14 cellular contexts compared by ENCODE assay signal in genomic region chrX:39475372-39475771, GRCh38.
A peak's percentile ranks its signal among the peaks of the same experiment; 100 is the strongest.
DNase-seq lines count a peak whose midpoint lies in the region; TF ChIP-seq lines count a peak whose summit lies in the region.
"Had no signal": no experiment of that assay in that cellular context is flagged by ENCODE, and none has a peak within 500 bp of the region (broad histone marks: within the 10 kb centered on the region; RNA-seq: fewer than 3 reads in every experiment).

No MANE protein-coding gene starts in this region.

- H3K9me3 Mint-ChIP-seq in dendritic cell treated with granulocyte-macrophage colony-stimulating factor and Interleukin-4, amounts not matched to agents 40 ng/mL and 50 ng/mL, for 4 days = no peaks in the 10 kb centered on the region
- peaks cover 11% of the 10 kb centered on the region for H3K9me3 Mint-ChIP-seq in nephron
- H3K9me3 Mint-ChIP-seq: IgD-negative memory B cell had no signal

- no peaks in the 10 kb centered on the region for H4K20me1 ChIP-seq in mammary epithelial cell (ENCODE audit: insufficient read depth, low read length)
- H4K20me1 ChIP-seq: BLaER1 treated with 17β-estradiol and CSF1 and Interleukin-3, amounts not matched to agents 10 nM and 100 nM had no signal

- H3K36me3 ChIP-seq in HEK293 (ENCODE audit: control insufficient read depth in 2 of 2, insufficient read depth in 1 of 2, low read length in 2 of 2) (no peaks in the 10 kb centered on the region), mammary epithelial cell (ENCODE audit: insufficient read depth, low read length) (no peaks in the 10 kb centered on the region)
- H3K36me3 ChIP-seq: BLaER1 treated with 17β-estradiol and CSF1 and Interleukin-3, amounts not matched to agents 10 nM and 100 nM had no signal

- H3K27ac Mint-ChIP-seq in dendritic cell treated with granulocyte-macrophage colony-stimulating factor and Interleukin-4, amounts not matched to agents 40 ng/mL and 50 ng/mL, for 4 days = peak overlapping the region; percentile 15
- H3K27ac Mint-ChIP-seq in nephron = peak overlapping the region; percentile 58 to 91 (median 90)
- H3K27ac Mint-ChIP-seq: IgD-negative memory B cell had no signal

- no peak overlapping the region for H2AFZ ChIP-seq in mammary epithelial cell (ENCODE audit: low read depth, low read length)

- no peak overlapping the region for H3K4me2 ChIP-seq in mammary epithelial cell (ENCODE audit: insufficient read depth, low read depth, low read length)
- H3K4me2 ChIP-seq: BLaER1 treated with 17β-estradiol and CSF1 and Interleukin-3, amounts not matched to agents 10 nM and 100 nM had no signal

- no peaks in the 10 kb centered on the region for H3K27me3 ChIP-seq in mammary epithelial cell (ENCODE audit: insufficient read depth, low read length)
- H3K27me3 ChIP-seq: BLaER1 treated with 17β-estradiol and CSF1 and Interleukin-3, amounts not matched to agents 10 nM and 100 nM had no signal

- CTCF ChIA-PET in HEK293 (lab: Yijun Ruan, JAX) = no interaction called here
- CTCF ChIA-PET in mammary epithelial cell (lab: Charles Lee; ENCODE audit: low non-redundant PET) = no interaction called here
- CTCF ChIA-PET in HEK293T (lab: Yijun Ruan, JAX) = no interaction called here

- no peak overlapping the region for H3K4me3 Mint-ChIP-seq in dendritic cell treated with granulocyte-macrophage colony-stimulating factor and Interleukin-4, amounts not matched to agents 40 ng/mL and 50 ng/mL, for 4 days
- H3K4me3 Mint-ChIP-seq in nephron = no peak overlapping the region
- H3K4me3 Mint-ChIP-seq: IgD-negative memory B cell had no signal

- H3K9me3 ChIP-seq in HEK293 (ENCODE audit: control insufficient read depth, insufficient read depth, low read depth, low read length) = no peaks in the 10 kb centered on the region
- no peaks in the 10 kb centered on the region for H3K9me3 ChIP-seq in mammary epithelial cell (replicated peaks; ENCODE audit: insufficient read depth, low read length)
- H3K9me3 ChIP-seq: BLaER1 treated with 17β-estradiol and CSF1 and Interleukin-3, amounts not matched to agents 10 nM and 100 nM had no signal

- H3K79me2 ChIP-seq in mammary epithelial cell (ENCODE audit: insufficient read depth, low read length) = no peaks in the 10 kb centered on the region

- H3K4me1 ChIP-seq in HEK293 (ENCODE audit: control insufficient read depth, insufficient read depth, low read length) = no peaks in the 10 kb centered on the region
- peaks cover 9% of the 10 kb centered on the region for H3K4me1 ChIP-seq in mammary epithelial cell (ENCODE audit: insufficient read depth, low read length)

- H3K4me1 Mint-ChIP-seq in dendritic cell treated with granulocyte-macrophage colony-stimulating factor and Interleukin-4, amounts not matched to agents 40 ng/mL and 50 ng/mL, for 4 days (ENCODE audit: low read depth) = peaks cover 22% of the 10 kb centered on the region
- peaks cover 66% of the 10 kb centered on the region for H3K4me1 Mint-ChIP-seq in nephron

- H3K27ac ChIP-seq in HEK293 (ENCODE audit: extremely low read depth, low read depth, low read length) (no peak overlapping the region), mammary epithelial cell (ENCODE audit: insufficient read depth, low read depth, low read length) (no peak overlapping the region)
- H3K27ac ChIP-seq: BLaER1 treated with 17β-estradiol and CSF1 and Interleukin-3, amounts not matched to agents 10 nM and 100 nM had no signal

- intact Hi-C loops in dendritic cell treated with granulocyte-macrophage colony-stimulating factor and Interleukin-4, amounts not matched to agents 40 ng/mL and 50 ng/mL, for 4 days (cut with micrococcal nuclease) = no loop called here
- intact Hi-C loops in mammary epithelial cell (cut with micrococcal nuclease) = no loop called here

- TF ChIP-seq CTCF in HEK293 (tag by site-specific recombination; IDR thresholded peaks at IDR 0.05) (no peak), nephron (IDR thresholded peaks at IDR 0.05; ENCODE audit: unreplicated experiment in 3 of 3) (no peak), mammary epithelial cell (conservative IDR thresholded peaks at IDR 0.05 in 1 of 2, IDR thresholded peaks at IDR 0.05 in 1 of 2; ENCODE audit: extremely low read depth in 1 of 2, insufficient read depth in 1 of 2, low read depth in 1 of 2, low read length in 2 of 2) (no peak)

- H3K36me3 Mint-ChIP-seq in dendritic cell treated with granulocyte-macrophage colony-stimulating factor and Interleukin-4, amounts not matched to agents 40 ng/mL and 50 ng/mL, for 4 days (ENCODE audit: low read depth) = no peaks in the 10 kb centered on the region
- no peaks in the 10 kb centered on the region for H3K36me3 Mint-ChIP-seq in nephron (ENCODE audit: low read depth)

- no peak overlapping the region for H3K4me3 ChIP-seq in HEK293 (ENCODE audit: low read depth, low read length)
- no peak overlapping the region for H3K4me3 ChIP-seq in mammary epithelial cell (replicated peaks in 1 of 3; ENCODE audit: insufficient read depth in 1 of 3, low read depth in 2 of 3, low read length in 3 of 3)
- H3K4me3 ChIP-seq: BLaER1 treated with 17β-estradiol and CSF1 and Interleukin-3, amounts not matched to agents 10 nM and 100 nM had no signal

- no TSS peak for BruUV-seq in mammary epithelial cell (replicated peaks; lab: Mats Ljungman, UMichigan)

- in situ Hi-C loops in mammary epithelial cell (cut with MboI; ENCODE audit: low sequenced_read_pairs in 2 of 2) = no loop called here

- POLR2A ChIA-PET in HEK293 (lab: Yijun Ruan, JAX) = no interaction called here
- POLR2A ChIA-PET in HEK293T (lab: Yijun Ruan, JAX) = no interaction called here

- DNase-seq in NCI-H146 treated with DMSO at 0.1 percent for 48 hours (lab: John Stamatoyannopoulos, UW; ENCODE audit: unreplicated experiment) (peak; percentile 12), mammary epithelial cell (no peak), HEK293T (ENCODE audit: extremely low spot score) (no peak), amniotic stem cell (lab: John Stamatoyannopoulos, UW) (no peak)
- DNase-seq: DMS 273 treated with DMSO at 0.1 percent for 48 hours; NCI-H1417 treated with DMSO at 0.1 percent for 48 hours; NCI-H2081 treated with DMSO at 0.1 percent for 48 hours; NCI-H446 treated with DMSO at 0.1 percent for 48 hours; NK-92 treated with Interleukin-12 subunit alpha and Interleukin-12 subunit beta, amount 100 ng/mL, for 24 hours had no signal

- H3K9ac ChIP-seq in mammary epithelial cell (ENCODE audit: insufficient read depth, low read length) = no peak overlapping the region
- H3K9ac ChIP-seq: BLaER1 treated with 17β-estradiol and CSF1 and Interleukin-3, amounts not matched to agents 10 nM and 100 nM had no signal

- no CpG with 5 or more reads among the region's 5 CpGs for WGBS in mammary epithelial cell (ENCODE audit: low coverage, missing lambda C conversion rate)

- dilution Hi-C loops in mammary epithelial cell (cut with HindIII; ENCODE audit: low sequenced_read_pairs) = no loop called here

- H3K27me3 Mint-ChIP-seq in dendritic cell treated with granulocyte-macrophage colony-stimulating factor and Interleukin-4, amounts not matched to agents 40 ng/mL and 50 ng/mL, for 4 days = peaks cover 21% of the 10 kb centered on the region
- no peaks in the 10 kb centered on the region for H3K27me3 Mint-ChIP-seq in nephron (ENCODE audit: low read depth)

TF ChIP-seq in HEK293, 187 proteins besides CTCF, POLR2A, EP300 and RAD21 (continues in another document):
- no peak for TF ChIP-seq ZNF473 (tag by site-specific recombination; IDR thresholded peaks at IDR 0.05)
- no peak for TF ChIP-seq ZNF791 (tag by site-specific recombination; IDR thresholded peaks at IDR 0.05)
- TF ChIP-seq ZBTB49 (tag by site-specific recombination; IDR thresholded peaks at IDR 0.05; ENCODE audit: low read depth) = no peak
- no peak for TF ChIP-seq ZNF174 (tag by site-specific recombination; IDR thresholded peaks at IDR 0.05)
- peak; percentile 73 for TF ChIP-seq ZFHX2 (tag by site-specific recombination; conservative IDR thresholded peaks at IDR 0.05)

TF ChIP-seq in HEK293T, 16 proteins besides CTCF, POLR2A, EP300 and RAD21:
- no peak for TF ChIP-seq LEF1 (IDR thresholded peaks at IDR 0.05; ENCODE audit: borderline replicate concordance)
- TF ChIP-seq PKNOX1 (IDR thresholded peaks at IDR 0.05) = no peak
- TF ChIP-seq HDGF (IDR thresholded peaks at IDR 0.05; ENCODE audit: borderline replicate concordance) = no peak
- TF ChIP-seq TARDBP (IDR thresholded peaks at IDR 0.05) = no peak
- TF ChIP-seq FOXA1 (IDR thresholded peaks at IDR 0.05) = no peak
- TF ChIP-seq SUZ12 (IDR thresholded peaks at IDR 0.05) = no peak
- TF ChIP-seq FOXK2 (IDR thresholded peaks at IDR 0.05) = no peak
- no peak for TF ChIP-seq L3MBTL2 (conservative IDR thresholded peaks at IDR 0.05)
- no peak for TF ChIP-seq CTBP1 (IDR thresholded peaks at IDR 0.05; ENCODE audit: borderline replicate concordance)
- no peak for TF ChIP-seq SP1 (IDR thresholded peaks at IDR 0.05)
- no peak for TF ChIP-seq ARNT (IDR thresholded peaks at IDR 0.05)
- TF ChIP-seq ZNF384 (IDR thresholded peaks at IDR 0.05) = no peak
- no peak for TF ChIP-seq ELF4 (IDR thresholded peaks at IDR 0.05)
- TF ChIP-seq BHLHE40 (IDR thresholded peaks at IDR 0.05; ENCODE audit: borderline replicate concordance) = no peak
- no peak for TF ChIP-seq FOXM1 (IDR thresholded peaks at IDR 0.05; ENCODE audit: borderline replicate concordance)
- TF ChIP-seq NFRKB (IDR thresholded peaks at IDR 0.05) = no peak
